In genomic region chr2:171521361-171522056, GRCh38 we compare ENCODE assay signal across 9 cellular contexts. TPM values are rescaled to one million over a fixed set of nuclear protein-coding genes. Genes with fewer than 3 reads are reported as not detected.
DNase-seq lines count a peak whose midpoint lies in the region; ATAC-seq and TF ChIP-seq lines count a peak whose summit lies in the region.
"Had no signal": no experiment of that assay in that cellular context is flagged by ENCODE, and none has a peak within 500 bp of the region (broad histone marks: within the 10 kb centered on the region; RNA-seq: fewer than 3 reads in every experiment).

No MANE protein-coding gene starts in this region.

- peak overlapping the region; percentile 61 for H2AFZ ChIP-seq in fibroblast of lung (ENCODE audit: low read length)

- no peaks in the 10 kb centered on the region for H4K20me1 ChIP-seq in fibroblast of lung (ENCODE audit: control insufficient read depth, extremely low read depth, insufficient read depth, low read length)

- no peaks in the 10 kb centered on the region for H3K27me3 ChIP-seq in Peyer's patch
- H3K27me3 ChIP-seq in fibroblast of lung (ENCODE audit: control insufficient read depth, insufficient read depth, low read length) = no peaks in the 10 kb centered on the region
- no peaks in the 10 kb centered on the region for H3K27me3 ChIP-seq in prostate gland (replicated peaks; ENCODE audit: insufficient read depth)

- peak overlapping the region; percentile 38 for H3K9ac ChIP-seq in fibroblast of lung (ENCODE audit: insufficient read depth, low read length)

- WGBS in prostate gland = 66% methylated on average over 5 of the region's 5 CpGs

- TF ChIP-seq POLR2A in Peyer's patch (IDR thresholded peaks at IDR 0.05) (no peak), prostate gland (IDR thresholded peaks at IDR 0.05) (no peak)

- intact Hi-C loops in prostate gland (cut with DNase I) = loop anchor here (2.0 kb wide), 1 partner anchor 87 kb away; the partner anchor contains the start of gene DCAF17

- TF ChIP-seq CTCF in GM12865 (IDR thresholded peaks at IDR 0.05; ENCODE audit: insufficient read depth, low read depth, low read length, missing control alignments) = no peak
- TF ChIP-seq CTCF in Peyer's patch (IDR thresholded peaks at IDR 0.05) = no peak
- TF ChIP-seq CTCF in fibroblast of lung (conservative IDR thresholded peaks at IDR 0.05 in 1 of 2, IDR thresholded peaks at IDR 0.05 in 1 of 2; ENCODE audit: low read depth in 1 of 2, low read length in 2 of 2) = no peak
- no peak for TF ChIP-seq CTCF in prostate gland (IDR thresholded peaks at IDR 0.05)

- DNase-seq in GM12865 (ENCODE audit: low read depth) (no peak), Peyer's patch (no peak), fibroblast of lung (ENCODE audit: low read depth in 2 of 2) (no peak), prostate gland (ENCODE audit: low spot score) (no peak), putamen (ENCODE audit: low spot score) (no peak), NCI-H2171 treated with DMSO at 0.1 percent for 48 hours (lab: John Stamatoyannopoulos, UW) (no peak), cerebellar nuclear complex (lab: John Stamatoyannopoulos, UW) (no peak)

- no peak for ATAC-seq in HG03175 (IDR thresholded peaks at IDR 0.05; ENCODE audit: unreplicated experiment)

- H3K4me3 ChIP-seq in GM12865 (ENCODE audit: low read depth, low read length) = peak overlapping the region; percentile 99
- H3K4me3 ChIP-seq in Peyer's patch = peak overlapping the region in 2 of 4 donors; percentile 84 to 98
- peak overlapping the region; percentile 58 to 96 (median 90) for H3K4me3 ChIP-seq in fibroblast of lung (replicated peaks in 1 of 4; ENCODE audit: control extremely low read depth in 1 of 4, insufficient read depth in 1 of 4, low read depth in 3 of 4, low read length in 4 of 4)
- peak overlapping the region; percentile 59 to 78 for H3K4me3 ChIP-seq in prostate gland

- H3K36me3 ChIP-seq in Peyer's patch = no peaks in the 10 kb centered on the region
- no peaks in the 10 kb centered on the region for H3K36me3 ChIP-seq in fibroblast of lung (ENCODE audit: control insufficient read depth, insufficient read depth, low read length)
- H3K36me3 ChIP-seq in prostate gland = no peaks in the 10 kb centered on the region

- H3K4me1 ChIP-seq in Peyer's patch = peaks cover 0 to 18% (median 8%) of the 10 kb centered on the region in 4 donors
- H3K4me1 ChIP-seq in fibroblast of lung (ENCODE audit: control insufficient read depth, extremely low read depth, insufficient read depth, low read length) = peaks cover 5% of the 10 kb centered on the region
- no peaks in the 10 kb centered on the region for H3K4me1 ChIP-seq in prostate gland (replicated peaks)

- no peaks in the 10 kb centered on the region for H3K9me3 ChIP-seq in Peyer's patch
- H3K9me3 ChIP-seq in fibroblast of lung (ENCODE audit: control insufficient read depth, insufficient read depth, low read depth, low read length) = no peaks in the 10 kb centered on the region
- no peaks in the 10 kb centered on the region for H3K9me3 ChIP-seq in prostate gland

- H3K4me2 ChIP-seq in fibroblast of lung (ENCODE audit: extremely low read depth, insufficient read depth, low read length) = peak overlapping the region; percentile 59

- peaks cover 28% of the 10 kb centered on the region for H3K79me2 ChIP-seq in fibroblast of lung (ENCODE audit: control insufficient read depth, insufficient read depth, low read length)

- peak overlapping the region; percentile 75 to 96 (median 86) for H3K27ac ChIP-seq in Peyer's patch
- H3K27ac ChIP-seq in fibroblast of lung (ENCODE audit: insufficient read depth, low read length) = peak overlapping the region; percentile 78
- peak overlapping the region; percentile 91 to 93 for H3K27ac ChIP-seq in prostate gland
- H3K27ac ChIP-seq: VCaP had no signal

RNA-seq across cellular contexts. Expression of gene CYBRD1, which starts 0.8 kb away (rescaled TPM):
- total RNA-seq in Peyer's patch (100 to 1,000 TPM in 3 of 4 donors, 10 to 100 TPM in 1; 72.6 to 951 (median 674) TPM), fibroblast of lung (227 and 334 TPM in 2 replicates), prostate gland (100 to 1,000 TPM in 1 of 2 donors, 10 to 100 TPM in 1; 67.9 to 130 TPM)
- 132 and 250 TPM in 2 replicates for polyA plus RNA-seq in fibroblast of lung
- 67.7 and 108 TPM in 2 replicates for polyA plus RNA-seq in fibroblast of lung (2012)
- polyA minus RNA-seq in fibroblast of lung (ENCODE audit: low replicate concordance) = 111 and 159 TPM in 2 replicates
